ENCODE assay signal across 1 cellular context in the genomic region with DNA sequence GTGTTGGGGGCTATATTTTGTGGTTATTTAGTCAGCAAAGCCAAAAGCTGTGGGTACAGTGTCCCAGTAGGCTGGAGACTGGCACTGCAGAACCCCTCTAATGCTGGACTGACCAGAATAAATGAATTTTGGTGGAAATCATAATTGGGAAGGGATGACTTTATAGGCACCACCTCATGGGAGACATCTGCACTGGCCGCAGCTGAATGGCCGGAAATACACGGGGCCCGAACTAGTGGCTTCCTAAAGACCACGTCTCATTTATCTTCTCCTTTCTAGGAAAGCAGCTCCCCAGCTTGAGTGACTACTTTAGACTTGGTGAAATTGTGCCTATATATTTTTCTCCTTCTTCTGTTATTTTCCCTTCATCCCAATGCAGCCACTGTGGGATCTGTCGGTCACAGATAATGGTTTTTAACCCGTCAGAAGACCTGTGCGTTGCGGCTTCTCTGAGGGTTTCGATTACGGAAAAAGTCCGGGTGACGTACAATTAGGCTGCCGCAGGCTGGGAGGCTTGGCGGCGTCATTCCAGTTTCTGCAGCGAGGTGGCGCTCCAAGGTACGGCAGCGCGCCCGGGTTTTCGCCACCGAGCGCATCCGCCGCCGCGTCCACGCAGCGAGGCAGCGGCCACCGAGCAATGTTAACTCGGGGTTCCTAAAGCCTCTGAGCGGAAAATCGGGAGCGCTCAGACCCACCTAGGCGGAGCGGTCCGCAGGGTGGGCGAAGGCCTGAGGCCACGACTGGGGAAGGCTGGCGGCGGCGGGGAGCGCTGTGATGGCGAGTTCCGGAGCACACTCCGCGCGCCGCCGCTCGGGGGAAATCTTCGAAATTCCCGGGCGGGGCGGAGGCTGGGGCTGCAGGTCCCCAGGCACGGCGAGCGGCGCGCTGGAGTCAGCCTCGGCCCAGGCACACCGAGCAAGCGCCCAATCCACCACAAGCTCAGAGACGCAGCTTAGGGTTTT.
TF ChIP-seq lines count a peak whose summit lies in the region.

No MANE protein-coding gene starts in this region.

TF ChIP-seq in GM12878, 131 proteins besides CTCF, POLR2A, EP300 and RAD21 (continued from another document):
- TF ChIP-seq, protein P1, sequence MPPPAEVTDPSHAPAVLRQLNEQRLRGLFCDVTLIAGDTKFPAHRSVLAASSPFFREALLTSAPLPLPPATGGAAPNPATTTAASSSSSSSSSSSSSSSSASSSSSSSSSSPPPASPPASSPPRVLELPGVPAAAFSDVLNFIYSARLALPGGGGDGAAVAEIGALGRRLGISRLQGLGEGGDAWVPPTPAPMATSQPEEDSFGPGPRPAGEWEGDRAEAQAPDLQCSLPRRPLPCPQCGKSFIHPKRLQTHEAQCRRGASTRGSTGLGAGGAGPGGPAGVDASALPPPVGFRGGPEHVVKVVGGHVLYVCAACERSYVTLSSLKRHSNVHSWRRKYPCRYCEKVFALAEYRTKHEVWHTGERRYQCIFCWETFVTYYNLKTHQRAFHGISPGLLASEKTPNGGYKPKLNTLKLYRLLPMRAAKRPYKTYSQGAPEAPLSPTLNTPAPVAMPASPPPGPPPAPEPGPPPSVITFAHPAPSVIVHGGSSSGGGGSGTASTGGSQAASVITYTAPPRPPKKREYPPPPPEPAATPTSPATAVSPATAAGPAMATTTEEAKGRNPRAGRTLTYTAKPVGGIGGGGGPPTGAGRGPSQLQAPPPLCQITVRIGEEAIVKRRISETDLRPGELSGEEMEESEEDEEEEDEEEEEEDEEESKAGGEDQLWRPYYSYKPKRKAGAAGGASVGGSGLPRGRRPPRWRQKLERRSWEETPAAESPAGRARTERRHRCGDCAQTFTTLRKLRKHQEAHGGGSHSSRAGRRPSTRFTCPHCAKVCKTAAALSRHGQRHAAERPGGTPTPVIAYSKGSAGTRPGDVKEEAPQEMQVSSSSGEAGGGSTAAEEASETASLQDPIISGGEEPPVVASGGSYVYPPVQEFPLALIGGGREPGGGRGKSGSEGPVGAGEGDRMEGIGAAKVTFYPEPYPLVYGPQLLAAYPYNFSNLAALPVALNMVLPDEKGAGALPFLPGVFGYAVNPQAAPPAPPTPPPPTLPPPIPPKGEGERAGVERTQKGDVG (CRISPR knock-in tag; IDR thresholded peaks at IDR 0.05) = no peak
- TF ChIP-seq SREBF2 (IDR thresholded peaks at IDR 0.05; ENCODE audit: low read length) = no peak
- TF ChIP-seq, protein P2, sequence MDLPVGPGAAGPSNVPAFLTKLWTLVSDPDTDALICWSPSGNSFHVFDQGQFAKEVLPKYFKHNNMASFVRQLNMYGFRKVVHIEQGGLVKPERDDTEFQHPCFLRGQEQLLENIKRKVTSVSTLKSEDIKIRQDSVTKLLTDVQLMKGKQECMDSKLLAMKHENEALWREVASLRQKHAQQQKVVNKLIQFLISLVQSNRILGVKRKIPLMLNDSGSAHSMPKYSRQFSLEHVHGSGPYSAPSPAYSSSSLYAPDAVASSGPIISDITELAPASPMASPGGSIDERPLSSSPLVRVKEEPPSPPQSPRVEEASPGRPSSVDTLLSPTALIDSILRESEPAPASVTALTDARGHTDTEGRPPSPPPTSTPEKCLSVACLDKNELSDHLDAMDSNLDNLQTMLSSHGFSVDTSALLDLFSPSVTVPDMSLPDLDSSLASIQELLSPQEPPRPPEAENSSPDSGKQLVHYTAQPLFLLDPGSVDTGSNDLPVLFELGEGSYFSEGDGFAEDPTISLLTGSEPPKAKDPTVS (IDR thresholded peaks at IDR 0.05; ENCODE audit: low read depth, low read length) = no peak
- TF ChIP-seq BRCA1 (IDR thresholded peaks at IDR 0.05; ENCODE audit: low read depth, low read length) = no peak
- TF ChIP-seq RELA (IDR thresholded peaks at IDR 0.05; ENCODE audit: borderline replicate concordance, partially characterized antibody) = peak; percentile 60
- no peak for TF ChIP-seq YBX1 (IDR thresholded peaks at IDR 0.05)
- TF ChIP-seq, protein P3, sequence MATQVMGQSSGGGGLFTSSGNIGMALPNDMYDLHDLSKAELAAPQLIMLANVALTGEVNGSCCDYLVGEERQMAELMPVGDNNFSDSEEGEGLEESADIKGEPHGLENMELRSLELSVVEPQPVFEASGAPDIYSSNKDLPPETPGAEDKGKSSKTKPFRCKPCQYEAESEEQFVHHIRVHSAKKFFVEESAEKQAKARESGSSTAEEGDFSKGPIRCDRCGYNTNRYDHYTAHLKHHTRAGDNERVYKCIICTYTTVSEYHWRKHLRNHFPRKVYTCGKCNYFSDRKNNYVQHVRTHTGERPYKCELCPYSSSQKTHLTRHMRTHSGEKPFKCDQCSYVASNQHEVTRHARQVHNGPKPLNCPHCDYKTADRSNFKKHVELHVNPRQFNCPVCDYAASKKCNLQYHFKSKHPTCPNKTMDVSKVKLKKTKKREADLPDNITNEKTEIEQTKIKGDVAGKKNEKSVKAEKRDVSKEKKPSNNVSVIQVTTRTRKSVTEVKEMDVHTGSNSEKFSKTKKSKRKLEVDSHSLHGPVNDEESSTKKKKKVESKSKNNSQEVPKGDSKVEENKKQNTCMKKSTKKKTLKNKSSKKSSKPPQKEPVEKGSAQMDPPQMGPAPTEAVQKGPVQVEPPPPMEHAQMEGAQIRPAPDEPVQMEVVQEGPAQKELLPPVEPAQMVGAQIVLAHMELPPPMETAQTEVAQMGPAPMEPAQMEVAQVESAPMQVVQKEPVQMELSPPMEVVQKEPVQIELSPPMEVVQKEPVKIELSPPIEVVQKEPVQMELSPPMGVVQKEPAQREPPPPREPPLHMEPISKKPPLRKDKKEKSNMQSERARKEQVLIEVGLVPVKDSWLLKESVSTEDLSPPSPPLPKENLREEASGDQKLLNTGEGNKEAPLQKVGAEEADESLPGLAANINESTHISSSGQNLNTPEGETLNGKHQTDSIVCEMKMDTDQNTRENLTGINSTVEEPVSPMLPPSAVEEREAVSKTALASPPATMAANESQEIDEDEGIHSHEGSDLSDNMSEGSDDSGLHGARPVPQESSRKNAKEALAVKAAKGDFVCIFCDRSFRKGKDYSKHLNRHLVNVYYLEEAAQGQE (IDR thresholded peaks at IDR 0.05; ENCODE audit: low read depth, low read length) = no peak
- TF ChIP-seq FOXM1 (IDR thresholded peaks at IDR 0.05; ENCODE audit: low read depth, low read length) = no peak
- peak; percentile 63; the same call in 1 of the 2 replicates for TF ChIP-seq EED (IDR thresholded peaks at IDR 0.05; ENCODE audit: low read depth)
- peak; percentile 30; the same call in 1 of the 2 replicates for TF ChIP-seq NBN (IDR thresholded peaks at IDR 0.05)
- TF ChIP-seq MYB (IDR thresholded peaks at IDR 0.05; ENCODE audit: borderline replicate concordance, low read depth, low read length) = no peak
- 0 out of 2 replicates have a peak, but pooled peaks have one; percentile 35 for TF ChIP-seq TBL1XR1 (IDR thresholded peaks at IDR 0.05; ENCODE audit: low read depth, low read length)
- no peak for TF ChIP-seq MEF2B (IDR thresholded peaks at IDR 0.05; ENCODE audit: partially characterized antibody, poor library complexity, severe bottlenecking)
- TF ChIP-seq, protein P4, sequence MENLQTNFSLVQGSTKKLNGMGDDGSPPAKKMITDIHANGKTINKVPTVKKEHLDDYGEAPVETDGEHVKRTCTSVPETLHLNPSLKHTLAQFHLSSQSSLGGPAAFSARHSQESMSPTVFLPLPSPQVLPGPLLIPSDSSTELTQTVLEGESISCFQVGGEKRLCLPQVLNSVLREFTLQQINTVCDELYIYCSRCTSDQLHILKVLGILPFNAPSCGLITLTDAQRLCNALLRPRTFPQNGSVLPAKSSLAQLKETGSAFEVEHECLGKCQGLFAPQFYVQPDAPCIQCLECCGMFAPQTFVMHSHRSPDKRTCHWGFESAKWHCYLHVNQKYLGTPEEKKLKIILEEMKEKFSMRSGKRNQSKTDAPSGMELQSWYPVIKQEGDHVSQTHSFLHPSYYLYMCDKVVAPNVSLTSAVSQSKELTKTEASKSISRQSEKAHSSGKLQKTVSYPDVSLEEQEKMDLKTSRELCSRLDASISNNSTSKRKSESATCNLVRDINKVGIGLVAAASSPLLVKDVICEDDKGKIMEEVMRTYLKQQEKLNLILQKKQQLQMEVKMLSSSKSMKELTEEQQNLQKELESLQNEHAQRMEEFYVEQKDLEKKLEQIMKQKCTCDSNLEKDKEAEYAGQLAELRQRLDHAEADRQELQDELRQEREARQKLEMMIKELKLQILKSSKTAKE (IDR thresholded peaks at IDR 0.05; ENCODE audit: low read depth, poor library complexity, severe bottlenecking) = peak; percentile 31
- TF ChIP-seq PML (IDR thresholded peaks at IDR 0.05; ENCODE audit: low read length) = no peak
- TF ChIP-seq NFXL1 (IDR thresholded peaks at IDR 0.05; ENCODE audit: borderline replicate concordance) = no peak
- no peak for TF ChIP-seq ZBED1 (IDR thresholded peaks at IDR 0.05; ENCODE audit: borderline replicate concordance)
- TF ChIP-seq CREB1 (IDR thresholded peaks at IDR 0.05; ENCODE audit: low read depth) = peak; percentile 85
- TF ChIP-seq LARP7 (IDR thresholded peaks at IDR 0.05) = peak; percentile 92
- no peak for TF ChIP-seq SRF (IDR thresholded peaks at IDR 0.05; ENCODE audit: low read depth in 2 of 2, low read length in 2 of 2)
- no peak for TF ChIP-seq SREBF1 (IDR thresholded peaks at IDR 0.05; ENCODE audit: low read length)
- TF ChIP-seq TCF12 (IDR thresholded peaks at IDR 0.05; ENCODE audit: low read depth, low read length) = no peak
- TF ChIP-seq, protein P5, sequence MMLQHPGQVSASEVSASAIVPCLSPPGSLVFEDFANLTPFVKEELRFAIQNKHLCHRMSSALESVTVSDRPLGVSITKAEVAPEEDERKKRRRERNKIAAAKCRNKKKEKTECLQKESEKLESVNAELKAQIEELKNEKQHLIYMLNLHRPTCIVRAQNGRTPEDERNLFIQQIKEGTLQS (IDR thresholded peaks at IDR 0.05; ENCODE audit: borderline replicate concordance, extremely low read depth, low read depth, low read length) = no peak
TF ChIP-seq in GM12878: peak in this region for 37.
